In genomic region chr3:12974819-12975218, GRCh38 we compare ENCODE assay signal across 29 cellular contexts.
DNase-seq lines count a peak whose midpoint lies in the region; ATAC-seq and TF ChIP-seq lines count a peak whose summit lies in the region.
"Had no signal": no experiment of that assay in that cellular context is flagged by ENCODE, and none has a peak within 500 bp of the region (broad histone marks: within the 10 kb centered on the region; RNA-seq: fewer than 3 reads in every experiment).

No MANE protein-coding gene starts in this region.

- no peaks in the 10 kb centered on the region for H3K27me3 ChIP-seq in heart right ventricle
- H3K27me3 ChIP-seq in spleen (replicated peaks in 1 of 7), result no peaks in the 10 kb centered on the region
- H3K27me3 ChIP-seq: gastrocnemius medialis, hepatocyte, ovary had no signal

- CTCF ChIA-PET in MCF 10A (lab: Yijun Ruan, JAX), result interaction anchor here (0.7 to 1.6 kb wide), 3 partner anchors 13 to 117 kb away, joined by 3 read pairs; no protein-coding TSS in a partner anchor

- peak overlapping the region in 1 of 10 donors; percentile 26 for H3K27ac ChIP-seq in heart right ventricle
- peak overlapping the region in 1 of 8 donors; percentile 46 for H3K27ac ChIP-seq in spleen
- H3K27ac ChIP-seq: 22Rv1, gastrocnemius medialis, hepatocyte, HL-60, ovary, thoracic aorta had no signal

- H3K4me1 Mint-ChIP-seq in activated T-cell treated with anti-CD3 and anti-CD28 coated beads, Interleukin-2, amount 50 U/mL, for 24 hours (ENCODE audit: low read depth), result peaks cover 31% of the 10 kb centered on the region
- H3K4me1 Mint-ChIP-seq in T-helper 17 cell, result peaks cover 50% of the 10 kb centered on the region
- no peaks in the 10 kb centered on the region for H3K4me1 Mint-ChIP-seq in MCF 10A (ENCODE audit: insufficient read depth, unreplicated experiment)
- H3K4me1 Mint-ChIP-seq: neural crest cell had no signal

- H3K9me3 ChIP-seq in T-helper 17 cell (ENCODE audit: control insufficient read depth, low read length, poor library complexity, severe bottlenecking) (no peaks in the 10 kb centered on the region), heart right ventricle (no peaks in the 10 kb centered on the region), spleen (no peaks in the 10 kb centered on the region)
- H3K9me3 ChIP-seq: gastrocnemius medialis, HAP-1, mucosa of descending colon, ovary, thoracic aorta had no signal

- H3K36me3 Mint-ChIP-seq in activated T-cell treated with anti-CD3 and anti-CD28 coated beads, Interleukin-2, amount 50 U/mL, for 24 hours (ENCODE audit: low read depth), result peaks cover 12% of the 10 kb centered on the region
- peaks cover 2% of the 10 kb centered on the region for H3K36me3 Mint-ChIP-seq in T-helper 17 cell (ENCODE audit: low read depth)
- no peaks in the 10 kb centered on the region for H3K36me3 Mint-ChIP-seq in MCF 10A (ENCODE audit: insufficient read depth, unreplicated experiment)

- no peak for DNase-seq in activated T-cell treated with anti-CD3 and anti-CD28 coated beads, Interleukin-2, amount 50 U/mL, for 24 hours
- DNase-seq in activated T-cell treated with anti-CD3 and anti-CD28 coated beads, Interleukin-2, amount 50 U/mL, for 48 hours, result no peak
- no peak for DNase-seq in T-helper 17 cell
- DNase-seq in heart right ventricle, result no peak
- peak; percentile 67 for DNase-seq in spleen
- no peak for DNase-seq in 8988T
- DNase-seq in MCF 10A (ENCODE audit: unreplicated experiment), result no peak
- DNase-seq: activated CD4-positive, alpha-beta T cell treated with anti-CD3 and anti-CD28 coated beads, Interleukin-2, amount 10 ng/mL, durations not matched to agents 7 days and 5 days; activated naive CD4-positive, alpha-beta T cell; activated T-cell treated with anti-CD3 and anti-CD28 coated beads, Interleukin-2, amount 50 U/mL, for 1 hour; DMS 273 treated with DMSO at 0.1 percent for 48 hours; gastrocnemius medialis; NCI-H1417 treated with DMSO at 0.1 percent for 48 hours; NCI-H2029 treated with DMSO at 0.1 percent for 48 hours; NCI-H524 treated with DMSO at 0.1 percent for 48 hours; ovary; PC-3; SHP77 treated with DMSO at 0.1 percent for 48 hours; stimulated activated naive CD4-positive, alpha-beta T cell treated with Interleukin-2 at 50 U/mL for 16 hours; SW 1271 had no signal

- no peak for TF ChIP-seq POLR2A in spleen (IDR thresholded peaks at IDR 0.05)

- intact Hi-C loops in heart right ventricle (cut with DNase I) (loop anchor here in 1 of 10 donors (5.0 kb wide), 1 partner anchor 63 kb away; no protein-coding TSS in a partner anchor), spleen (cut with DNase I; ENCODE audit: low total_unique reads) (no loop called here), MCF 10A (cut with micrococcal nuclease) (no loop called here)

- H3K9me3 Mint-ChIP-seq in activated T-cell treated with anti-CD3 and anti-CD28 coated beads, Interleukin-2, amount 50 U/mL, for 24 hours, result no peaks in the 10 kb centered on the region
- H3K9me3 Mint-ChIP-seq in MCF 10A (ENCODE audit: unreplicated experiment), result no peaks in the 10 kb centered on the region
- H3K9me3 Mint-ChIP-seq: activated CD4-positive, alpha-beta T cell treated with anti-CD3 and anti-CD28 coated beads, Interleukin-2, amount 10 ng/mL, durations not matched to agents 7 days and 5 days; neural crest cell had no signal

- peaks cover 0 to 46% (median 26%) of the 10 kb centered on the region in 9 donors for H3K4me1 ChIP-seq in heart right ventricle
- peaks cover 2 to 94% (median 42%) of the 10 kb centered on the region in 6 donors for H3K4me1 ChIP-seq in spleen
- H3K4me1 ChIP-seq: HAP-1 had no signal

- no peak overlapping the region for H3K4me3 ChIP-seq in heart right ventricle
- H3K4me3 ChIP-seq in spleen, result no peak overlapping the region
- H3K4me3 ChIP-seq: gastrocnemius medialis, HAP-1, hepatocyte, mucosa of descending colon, ovary, thoracic aorta had no signal

- H3K27me3 Mint-ChIP-seq in activated T-cell treated with anti-CD3 and anti-CD28 coated beads, Interleukin-2, amount 50 U/mL, for 24 hours, result no peaks in the 10 kb centered on the region
- H3K27me3 Mint-ChIP-seq in T-helper 17 cell, result no peaks in the 10 kb centered on the region
- H3K27me3 Mint-ChIP-seq in MCF 10A (ENCODE audit: insufficient read depth, unreplicated experiment), result peaks cover 35% of the 10 kb centered on the region
- H3K27me3 Mint-ChIP-seq: activated CD4-positive, alpha-beta T cell treated with anti-CD3 and anti-CD28 coated beads, Interleukin-2, amount 10 ng/mL, durations not matched to agents 7 days and 5 days had no signal

- peak overlapping the region; percentile 59 for H3K27ac Mint-ChIP-seq in activated T-cell treated with anti-CD3 and anti-CD28 coated beads, Interleukin-2, amount 50 U/mL, for 24 hours
- H3K27ac Mint-ChIP-seq in T-helper 17 cell (no peak overlapping the region), MCF 10A (ENCODE audit: low read depth, unreplicated experiment) (no peak overlapping the region)
- H3K27ac Mint-ChIP-seq: activated CD4-positive, alpha-beta T cell treated with anti-CD3 and anti-CD28 coated beads, Interleukin-2, amount 10 ng/mL, durations not matched to agents 7 days and 5 days had no signal

- H3K36me3 ChIP-seq in heart right ventricle (peaks cover 0 to 27% (median 0%) of the 10 kb centered on the region in 9 donors), spleen (peaks cover 0 to 97% (median 8%) of the 10 kb centered on the region in 6 donors)
- H3K36me3 ChIP-seq: gastrocnemius medialis, HAP-1, ovary, thoracic aorta had no signal

- no peak overlapping the region for H3K4me3 Mint-ChIP-seq in activated T-cell treated with anti-CD3 and anti-CD28 coated beads, Interleukin-2, amount 50 U/mL, for 24 hours
- peak overlapping the region; percentile 45 for H3K4me3 Mint-ChIP-seq in T-helper 17 cell
- H3K4me3 Mint-ChIP-seq in MCF 10A (ENCODE audit: unreplicated experiment), result no peak overlapping the region
- H3K4me3 Mint-ChIP-seq: activated CD4-positive, alpha-beta T cell treated with anti-CD3 and anti-CD28 coated beads, Interleukin-2, amount 10 ng/mL, durations not matched to agents 7 days and 5 days; CD14-positive monocyte; neural crest cell had no signal

- TF ChIP-seq CTCF in heart right ventricle (IDR thresholded peaks at IDR 0.05), result peak in 3 of 9 donors; percentile 15 to 25 (median 16)
- no peak for TF ChIP-seq CTCF in spleen (IDR thresholded peaks at IDR 0.05 in 8 of 11, conservative IDR thresholded peaks at IDR 0.05 in 3 of 11)
- no peak for TF ChIP-seq CTCF in MCF 10A (IDR thresholded peaks at IDR 0.05; ENCODE audit: unreplicated experiment)

- no peak for ATAC-seq in T-helper 17 cell
- ATAC-seq in heart right ventricle, result peak; percentile 36 to 80 (median 64)
- ATAC-seq in GM21825 (IDR thresholded peaks at IDR 0.05; ENCODE audit: unreplicated experiment), result no peak
- ATAC-seq: gastrocnemius medialis, PC-3 had no signal

- POLR2A ChIA-PET in MCF 10A (lab: Yijun Ruan, JAX), result no interaction called here

- no TSS peak for BruUV-seq in MCF 10A (replicated peaks; lab: Mats Ljungman, UMichigan)

- WGBS in heart right ventricle, 2 donors, result 40 to 58% methylated on average over 6 of the region's 6 CpGs
- WGBS in spleen, 5 donors, result 79 to 90% (median 87%) methylated on average over 5 to 6 of the region's 6 CpGs

Comparison
In these comparisons a context has a peak if more than half of its experiments do, and no peak if none do; other contexts are left out.
1. ATAC-seq: peak in heart right ventricle (8 of 8); none in T-helper 17 cell (single experiment) and GM21825 (single experiment).